1 cellular context compared by ENCODE assay signal in the genomic region with DNA sequence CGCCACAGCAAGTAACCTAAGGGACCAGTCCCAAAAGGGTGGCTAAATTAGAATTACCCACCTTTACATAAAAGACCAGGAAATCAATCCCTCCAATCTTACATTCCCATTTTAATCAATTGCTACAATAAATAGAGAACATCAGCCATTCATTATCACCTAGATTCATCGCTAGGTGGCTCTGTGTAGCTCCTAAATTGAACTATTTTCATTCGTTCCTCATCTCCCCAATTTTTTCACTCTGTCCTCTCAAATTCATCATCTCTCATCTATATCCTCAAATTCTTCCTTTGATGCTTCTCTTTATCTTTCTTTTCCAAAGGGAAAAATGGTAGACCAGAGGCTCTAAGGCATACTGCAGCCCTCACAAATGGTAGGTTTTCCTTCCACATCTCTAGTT.
TF ChIP-seq lines count a peak whose summit lies in the region.

No MANE protein-coding gene starts in this region.

TF ChIP-seq in H1, 55 proteins besides CTCF, POLR2A, EP300 and RAD21:
- TF ChIP-seq EGR1 (IDR thresholded peaks at IDR 0.05; ENCODE audit: borderline replicate concordance, low read depth, low read length): no peak
- no peak for TF ChIP-seq TCF12 (IDR thresholded peaks at IDR 0.05; ENCODE audit: low read depth, low read length)
- TF ChIP-seq BCL11A (IDR thresholded peaks at IDR 0.05; ENCODE audit: low read depth in 2 of 2, low read length in 2 of 2): no peak
- TF ChIP-seq SP4 (IDR thresholded peaks at IDR 0.05; ENCODE audit: low read length): no peak
- TF ChIP-seq SP1 (IDR thresholded peaks at IDR 0.05; ENCODE audit: low read depth, low read length): no peak
- no peak for TF ChIP-seq KDM5A (IDR thresholded peaks at IDR 0.05; ENCODE audit: low read length)
- TF ChIP-seq SRF (IDR thresholded peaks at IDR 0.05; ENCODE audit: low read depth, low read length): no peak
- TF ChIP-seq KDM4A (IDR thresholded peaks at IDR 0.05; ENCODE audit: low read depth, low read length, severe bottlenecking): no peak
- TF ChIP-seq, protein P1, sequence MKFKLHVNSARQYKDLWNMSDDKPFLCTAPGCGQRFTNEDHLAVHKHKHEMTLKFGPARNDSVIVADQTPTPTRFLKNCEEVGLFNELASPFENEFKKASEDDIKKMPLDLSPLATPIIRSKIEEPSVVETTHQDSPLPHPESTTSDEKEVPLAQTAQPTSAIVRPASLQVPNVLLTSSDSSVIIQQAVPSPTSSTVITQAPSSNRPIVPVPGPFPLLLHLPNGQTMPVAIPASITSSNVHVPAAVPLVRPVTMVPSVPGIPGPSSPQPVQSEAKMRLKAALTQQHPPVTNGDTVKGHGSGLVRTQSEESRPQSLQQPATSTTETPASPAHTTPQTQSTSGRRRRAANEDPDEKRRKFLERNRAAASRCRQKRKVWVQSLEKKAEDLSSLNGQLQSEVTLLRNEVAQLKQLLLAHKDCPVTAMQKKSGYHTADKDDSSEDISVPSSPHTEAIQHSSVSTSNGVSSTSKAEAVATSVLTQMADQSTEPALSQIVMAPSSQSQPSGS (IDR thresholded peaks at IDR 0.05; ENCODE audit: low read length): no peak
- no peak for TF ChIP-seq TAF1 (IDR thresholded peaks at IDR 0.05; ENCODE audit: low read depth, low read length)
- no peak for TF ChIP-seq POU5F1 (IDR thresholded peaks at IDR 0.05; ENCODE audit: low read depth, low read length)
- no peak for TF ChIP-seq JUN (IDR thresholded peaks at IDR 0.05; ENCODE audit: low read depth, low read length)
- TF ChIP-seq SIRT6 (IDR thresholded peaks at IDR 0.05; ENCODE audit: low read length): no peak
- no peak for TF ChIP-seq RNF2 (IDR thresholded peaks at IDR 0.05; ENCODE audit: borderline replicate concordance, low read depth, low read length, missing control alignments, poor library complexity, severe bottlenecking)
- no peak for TF ChIP-seq SIX5 (IDR thresholded peaks at IDR 0.05; ENCODE audit: low read depth, low read length)
- TF ChIP-seq CBX5 (IDR thresholded peaks at IDR 0.05; ENCODE audit: low read depth, low read length): no peak
- TF ChIP-seq JUND (IDR thresholded peaks at IDR 0.05; ENCODE audit: low read length): no peak
